In genomic region chr6:5261545-5262109, GRCh38 we compare ENCODE assay signal across 8 cellular contexts. TPM values are rescaled to one million over a fixed set of nuclear protein-coding genes. Genes with fewer than 3 reads are reported as not detected.
DNase-seq lines count a peak whose midpoint lies in the region; ATAC-seq and TF ChIP-seq lines count a peak whose summit lies in the region.

No MANE protein-coding gene starts in this region.

- no peak overlapping the region for H2BK12ac ChIP-seq in mesenchymal stem cell (ENCODE audit: low read length in 2 of 2)

- H2AFZ ChIP-seq in mesenchymal stem cell (ENCODE audit: low read depth, low read length) = peak overlapping the region; percentile 62

- H2BK120ac ChIP-seq in mesenchymal stem cell (ENCODE audit: low read depth, low read length) = no peak overlapping the region

- H3K18ac ChIP-seq in mesenchymal stem cell (ENCODE audit: low read depth in 1 of 2, low read length in 2 of 2) = no peak overlapping the region

- H3K9ac ChIP-seq in mesenchymal stem cell (ENCODE audit: low read length) = peak overlapping the region; percentile 99

- peak overlapping the region; percentile 91 for H3K4me3 ChIP-seq in AG10803 (ENCODE audit: low read length)
- peak overlapping the region; percentile 78 for H3K4me3 ChIP-seq in HFF-Myc (replicated peaks; ENCODE audit: low read depth, low read length)
- H3K4me3 ChIP-seq in body of pancreas = peak overlapping the region; percentile 59 to 98
- peak overlapping the region; percentile 82 to 97 for H3K4me3 ChIP-seq in mesenchymal stem cell (ENCODE audit: insufficient read depth in 1 of 2, low read depth in 1 of 2, low read length in 2 of 2)

- peak overlapping the region; percentile 91 for H3K4me2 ChIP-seq in mesenchymal stem cell (ENCODE audit: low read length, poor library complexity, severe bottlenecking)

- H3K27me3 ChIP-seq in body of pancreas (no peaks in the 10 kb centered on the region), mesenchymal stem cell (ENCODE audit: control insufficient read depth in 1 of 2, insufficient read depth in 1 of 2, low read length in 2 of 2) (no peaks in the 10 kb centered on the region)

- H3K23ac ChIP-seq in mesenchymal stem cell (ENCODE audit: low read length in 2 of 2) = no peak overlapping the region

- H3K27ac ChIP-seq in body of pancreas (peak overlapping the region; percentile 89 to 99 (median 98)), mesenchymal stem cell (ENCODE audit: low read length, poor library complexity, severe bottlenecking) (peak overlapping the region; percentile 97)

- peak overlapping the region; percentile 2 for H2BK15ac ChIP-seq in mesenchymal stem cell (ENCODE audit: low read depth, poor library complexity, severe bottlenecking)

- H3K14ac ChIP-seq in mesenchymal stem cell (ENCODE audit: low read length in 2 of 2) = no peak overlapping the region

- no peak overlapping the region for H2AK5ac ChIP-seq in mesenchymal stem cell (ENCODE audit: low read length, severe bottlenecking)

- peak overlapping the region; percentile 76 for H4K8ac ChIP-seq in mesenchymal stem cell (ENCODE audit: low read length)

- peak overlapping the region in 1 of 2 experiments; percentile 47 for H3K4ac ChIP-seq in mesenchymal stem cell (ENCODE audit: low read depth in 1 of 2, low read length in 2 of 2)

- peak overlapping the region; percentile 91 for H2BK5ac ChIP-seq in mesenchymal stem cell (ENCODE audit: low read depth, low read length, poor library complexity, severe bottlenecking)

- DNase-seq in AG10803 (ENCODE audit: low read depth) = no peak
- DNase-seq in HFF-Myc (ENCODE audit: extremely low read depth, low read depth) = no peak
- DNase-seq in body of pancreas = no peak
- DNase-seq in mesenchymal stem cell = no peak
- no peak for DNase-seq in stimulated activated naive CD4-positive, alpha-beta T cell treated with Interleukin-2 at 50 U/mL for 16 hours (lab: John Stamatoyannopoulos, UW)
- no peak for DNase-seq in AG08395 (ENCODE audit: low spot score)
- DNase-seq in activated CD4-positive, alpha-beta T cell treated with anti-CD3 and anti-CD28 coated beads, Interleukin-2, amount 50 U/mL, for 48 hours = no peak
- no peak for DNase-seq in NCI-H1417 treated with DMSO at 0.1 percent for 48 hours (lab: John Stamatoyannopoulos, UW)

- TF ChIP-seq CTCF in AG10803 (conservative IDR thresholded peaks at IDR 0.05; ENCODE audit: low read length) = no peak
- TF ChIP-seq CTCF in HFF-Myc (IDR thresholded peaks at IDR 0.05; ENCODE audit: low read depth, low read length, missing control alignments) = no peak
- no peak for TF ChIP-seq CTCF in body of pancreas (IDR thresholded peaks at IDR 0.05)

- H3K4me1 ChIP-seq in body of pancreas (peaks cover 18% of the 10 kb centered on the region), mesenchymal stem cell (ENCODE audit: control insufficient read depth, insufficient read depth, low read depth, low read length) (peaks cover 7% of the 10 kb centered on the region)

- peak in 1 of 3 donors; percentile 48 for TF ChIP-seq POLR2A in body of pancreas (IDR thresholded peaks at IDR 0.05)

- no peak for ATAC-seq in body of pancreas

- H3K79me1 ChIP-seq in mesenchymal stem cell (replicated peaks; ENCODE audit: low read length, poor library complexity, severe bottlenecking) = peaks cover 36% of the 10 kb centered on the region

- intact Hi-C loops in body of pancreas (cut with DNase I) = no loop called here

- H3K9me3 ChIP-seq in body of pancreas (no peaks in the 10 kb centered on the region), mesenchymal stem cell (ENCODE audit: control insufficient read depth, low read length) (no peaks in the 10 kb centered on the region)

- no peak overlapping the region for H4K91ac ChIP-seq in mesenchymal stem cell (ENCODE audit: low read length)

- WGBS in body of pancreas, 2 donors = 0% methylated on average over 13 to 19 of the region's 19 CpGs
- under 1% methylated on average over 19 of the region's 19 CpGs for WGBS in mesenchymal stem cell

- no peaks in the 10 kb centered on the region for H3K36me3 ChIP-seq in body of pancreas (replicated peaks in 1 of 2; ENCODE audit: insufficient read depth in 1 of 2, low read depth in 2 of 2)
- peaks cover 9 to 10% of the 10 kb centered on the region in 2 experiments for H3K36me3 ChIP-seq in mesenchymal stem cell (ENCODE audit: control insufficient read depth in 1 of 2, insufficient read depth in 2 of 2, low read depth in 1 of 2, low read length in 2 of 2)

RNA-seq across cellular contexts. Expression of gene FARS2, which starts 0.3 kb away (rescaled TPM):
- 1 to 10 TPM; 6.5 to 9.6 TPM for total RNA-seq in body of pancreas
- polyA plus RNA-seq in mesenchymal stem cell (2013, experiment 1 of 2) = 10.5 TPM
- polyA plus RNA-seq in mesenchymal stem cell (2013, experiment 2 of 2) = 10.5 TPM

RNA-seq across cellular contexts. Expression of gene LYRM4, which starts 0.9 kb away (rescaled TPM):
- total RNA-seq in body of pancreas = 10 to 100 TPM; 15.3 to 18.5 TPM
- 27.9 TPM for polyA plus RNA-seq in mesenchymal stem cell (2013, experiment 1 of 2)
- 29.6 TPM for polyA plus RNA-seq in mesenchymal stem cell (2013, experiment 2 of 2)
